16 cellular contexts compared by ENCODE assay signal in the genomic region with DNA sequence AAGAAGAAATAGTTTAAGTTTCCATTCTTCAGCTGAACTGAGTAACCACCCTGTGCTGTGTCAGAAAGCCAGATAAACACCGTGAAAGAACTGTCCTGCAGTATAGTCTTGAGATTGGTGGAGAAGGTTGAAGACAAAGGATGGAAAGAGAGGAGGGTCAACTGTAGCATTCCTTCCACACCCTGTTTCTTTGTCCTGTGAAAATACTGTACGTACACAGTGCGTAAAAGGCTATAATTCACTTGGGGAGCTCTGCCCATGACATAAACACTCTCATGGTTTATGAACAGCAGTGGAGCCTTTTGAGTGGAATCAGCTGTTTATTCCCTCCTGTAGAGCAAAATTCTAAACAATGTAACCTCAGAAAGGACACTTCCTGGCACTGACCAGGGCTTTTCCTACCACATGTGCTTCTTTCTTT.
DNase-seq lines count a peak whose midpoint lies in the region; ATAC-seq and TF ChIP-seq lines count a peak whose summit lies in the region.
"Had no signal": no experiment of that assay in that cellular context is flagged by ENCODE, and none has a peak within 500 bp of the region (broad histone marks: within the 10 kb centered on the region; RNA-seq: fewer than 3 reads in every experiment).

No MANE protein-coding gene starts in this region.

- no peak for TF ChIP-seq POLR2A in transverse colon (IDR thresholded peaks at IDR 0.05)

- peaks cover 7 to 12% of the 10 kb centered on the region in 2 donors for H3K9me3 ChIP-seq in transverse colon

- DNase-seq in DMS153 (lab: John Stamatoyannopoulos, UW) (peak; percentile 36), DMS153 treated with DMSO at 0.1 percent for 48 hours (lab: John Stamatoyannopoulos, UW; ENCODE audit: unreplicated experiment) (no peak), brain pericyte (ENCODE audit: low read depth, low spot score) (peak; percentile 59), left colon (no peak), transverse colon (no peak), cerebellum (ENCODE audit: low spot score) (no peak), NCI-H524 treated with DMSO at 0.1 percent for 48 hours (lab: John Stamatoyannopoulos, UW) (no peak)
- DNase-seq: activated CD4-positive, alpha-beta T cell treated with anti-CD3 and anti-CD28 coated beads for 36 hours; activated effector memory CD4-positive, alpha-beta T cell treated with anti-CD3 and anti-CD28 coated beads, Interleukin-2, amount 50 U/mL, for 16 hours; DND-41; immature natural killer cell; NCI-H226; SHP77 had no signal

- ATAC-seq in left colon (peak; percentile 63), HG02623 (IDR thresholded peaks at IDR 0.05; ENCODE audit: unreplicated experiment) (no peak)
- ATAC-seq: activated CD4-positive, alpha-beta T cell treated with anti-CD3 and anti-CD28 coated beads for 36 hours; stimulated activated effector memory CD8-positive, alpha-beta T cell treated with anti-CD3 and anti-CD28 coated beads, Interleukin-12 subunit alpha, Interleukin-12 subunit beta, amount 100 ng/mL, for 72 hours had no signal

- no peaks in the 10 kb centered on the region for H3K36me3 ChIP-seq in transverse colon

- WGBS in transverse colon (ENCODE audit: low coverage in 1 of 2), 2 donors, result 47 to 59% methylated on average over 3 of the region's 3 CpGs

- H3K4me3 ChIP-seq in transverse colon, result no peak overlapping the region

- no peaks in the 10 kb centered on the region for H3K27me3 ChIP-seq in transverse colon

- in situ Hi-C loops in transverse colon (cut with MboI; ENCODE audit: low pct_ligation_motif_present in 1 of 4, low pct_unique_long_range_greater_than_20kb in 1 of 4, low sequenced_read_pairs in 3 of 4), result no loop called here

- H3K27ac ChIP-seq in transverse colon, result peak overlapping the region; percentile 65 to 86 (median 72)
- H3K27ac ChIP-seq: 22Rv1 had no signal

- H3K4me1 ChIP-seq in transverse colon, result peaks cover 0 to 12% (median 8%) of the 10 kb centered on the region in 4 donors

- no peak for TF ChIP-seq CTCF in transverse colon (IDR thresholded peaks at IDR 0.05)

- intact Hi-C loops in left colon (cut with DNase I, micrococcal nuclease) (no loop called here), transverse colon (cut with DNase I; ENCODE audit: low total_unique reads) (loop anchor here (5.0 kb wide), 1 partner anchor 91 kb away; a partner anchor contains a TSS)

- TF ChIP-seq EP300 in transverse colon (IDR thresholded peaks at IDR 0.05; ENCODE audit: low read depth), result peak; percentile 94

Comparison
In these comparisons a context has a peak if more than half of its experiments do, and no peak if none do; other contexts are left out.
1. DNase-seq: peak in DMS153 (single experiment) and brain pericyte (single experiment); none in DMS153 treated with DMSO at 0.1 percent for 48 hours (single experiment), left colon (0 of 2), transverse colon (single experiment), cerebellum (single experiment) and NCI-H524 treated with DMSO at 0.1 percent for 48 hours (single experiment).